In the genomic region with DNA sequence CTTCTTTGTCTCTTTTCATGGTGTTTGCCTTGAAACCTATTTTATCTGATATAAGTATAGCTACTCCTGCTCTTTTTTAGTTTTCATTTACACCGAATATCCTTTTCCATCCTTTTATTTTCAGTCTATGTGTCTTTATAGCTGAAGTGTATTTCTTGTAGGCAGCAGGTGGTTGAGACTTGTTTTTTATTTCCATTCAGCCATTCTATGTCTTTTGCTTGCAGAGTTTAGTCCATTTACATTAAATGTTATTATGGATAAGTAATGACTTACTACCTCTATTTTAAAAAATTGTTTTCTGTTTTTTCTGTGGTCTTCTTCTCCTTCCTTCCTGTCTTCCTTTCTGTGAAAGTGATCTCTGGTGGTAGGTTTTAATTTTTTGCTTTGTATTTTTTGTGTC, we compare ENCODE assay signal across 19 cellular contexts.
"Had no signal": no experiment of that assay in that cellular context is flagged by ENCODE, and none has a peak within 500 bp of the region (broad histone marks: within the 10 kb centered on the region; RNA-seq: fewer than 3 reads in every experiment).

No MANE protein-coding gene starts in this region.

- H3K27me3 ChIP-seq: dorsolateral prefrontal cortex, esophagus muscularis mucosa, foreskin keratinocyte, gastrocnemius medialis, heart right ventricle, left lung had no signal

- H3K4me3 Mint-ChIP-seq: mesothelial cell of epicardium had no signal

- H3K4me1 Mint-ChIP-seq: mesothelial cell of epicardium had no signal

- H3K4me1 ChIP-seq: esophagus muscularis mucosa, foreskin keratinocyte, left lung, lower lobe of right lung had no signal

- H3K36me3 ChIP-seq: esophagus muscularis mucosa, gastrocnemius medialis, heart right ventricle, left lung, lower lobe of right lung had no signal

- H3K9me3 ChIP-seq: esophagus muscularis mucosa, gastrocnemius medialis, lower lobe of right lung, mucosa of descending colon had no signal

- H3K27ac ChIP-seq: coronary artery, dorsolateral prefrontal cortex, esophagus muscularis mucosa, foreskin keratinocyte, gastrocnemius medialis, left lung, lower lobe of right lung had no signal

- H3K27me3 Mint-ChIP-seq: naive B cell had no signal

- ATAC-seq: foreskin keratinocyte, gastrocnemius medialis, heart right ventricle, left cardiac atrium, left lung, left ventricle myocardium superior, lower lobe of right lung, mucosa of descending colon had no signal

- DNase-seq: dorsolateral prefrontal cortex; effector CD4-positive, alpha-beta T cell; effector memory CD4-positive, alpha-beta T cell; foreskin keratinocyte; gastrocnemius medialis; glutamatergic neuron; head of caudate nucleus; heart right ventricle; hippocampal formation; left cardiac atrium; left lung; left ventricle myocardium superior; lower lobe of right lung; mesenchymal stem cell; mucosa of descending colon; naive B cell had no signal

- H3K4me3 ChIP-seq: coronary artery, dorsolateral prefrontal cortex, esophagus muscularis mucosa, gastrocnemius medialis, heart right ventricle, left lung, lower lobe of right lung, mucosa of descending colon had no signal

- H3K27ac Mint-ChIP-seq: mesothelial cell of epicardium had no signal
